In genomic region chr1:166479052-166479631, GRCh38 we compare ENCODE assay signal across 8 cellular contexts.
DNase-seq lines count a peak whose midpoint lies in the region; ATAC-seq, FAIRE-seq and TF ChIP-seq lines count a peak whose summit lies in the region.

No MANE protein-coding gene starts in this region.

- no peaks in the 10 kb centered on the region for H3K9me3 ChIP-seq in mammary epithelial cell (replicated peaks; ENCODE audit: insufficient read depth, low read length)
- H3K9me3 ChIP-seq in HepG2 (ENCODE audit: low read length) = no peaks in the 10 kb centered on the region

- H3K27ac ChIP-seq in mammary epithelial cell (ENCODE audit: insufficient read depth, low read depth, low read length) (no peak overlapping the region), HepG2 (ENCODE audit: extremely low read length, insufficient read depth, low read length) (no peak overlapping the region)

- H3K4me2 ChIP-seq in mammary epithelial cell (ENCODE audit: insufficient read depth, low read depth, low read length) (no peak overlapping the region), HepG2 (ENCODE audit: low read depth, low read length) (no peak overlapping the region)

- peak; percentile 54 for FAIRE-seq in HepG2 (lab: Jason Lieb, UNC)

- WGBS in mammary epithelial cell (ENCODE audit: low coverage, missing lambda C conversion rate) = 44% methylated on average over 2 of the region's 2 CpGs
- 46% methylated on average over 2 of the region's 2 CpGs for WGBS in HepG2 (ENCODE audit: low lambda C conversion rate)

- H2AFZ ChIP-seq in mammary epithelial cell (ENCODE audit: low read depth, low read length) (no peak overlapping the region), HepG2 (ENCODE audit: low read length) (no peak overlapping the region)

- H3K36me3 ChIP-seq in mammary epithelial cell (ENCODE audit: insufficient read depth, low read length) (no peaks in the 10 kb centered on the region), HepG2 (replicated peaks in 1 of 2; ENCODE audit: control insufficient read depth in 1 of 2, insufficient read depth in 2 of 2, low read length in 2 of 2) (no peaks in the 10 kb centered on the region)

- TF ChIP-seq CTCF in mammary epithelial cell (conservative IDR thresholded peaks at IDR 0.05 in 1 of 2, IDR thresholded peaks at IDR 0.05 in 1 of 2; ENCODE audit: extremely low read depth in 1 of 2, insufficient read depth in 1 of 2, low read depth in 1 of 2, low read length in 2 of 2) (peak; percentile 67 to 70), HepG2 (CRISPR knock-in tag; IDR thresholded peaks at IDR 0.05) (peak; percentile 74)

- dilution Hi-C loops in mammary epithelial cell (cut with HindIII; ENCODE audit: low sequenced_read_pairs) = loop anchor here (5.0 kb wide), 1 partner anchor 42 kb away; no protein-coding TSS in a partner anchor

- H3K9ac ChIP-seq in mammary epithelial cell (ENCODE audit: insufficient read depth, low read length) (no peak overlapping the region), HepG2 (ENCODE audit: insufficient read depth, low read depth, low read length) (no peak overlapping the region)

- BruUV-seq in mammary epithelial cell (replicated peaks; lab: Mats Ljungman, UMichigan) (no TSS peak), HepG2 (replicated peaks; lab: Mats Ljungman, UMichigan) (no TSS peak)

- 0 out of 2 replicates have a peak, but pooled peaks have one; percentile 25 for TF ChIP-seq RAD21 in HepG2 (CRISPR knock-in tag; IDR thresholded peaks at IDR 0.05)

- no peaks in the 10 kb centered on the region for H4K20me1 ChIP-seq in mammary epithelial cell (ENCODE audit: insufficient read depth, low read length)
- no peaks in the 10 kb centered on the region for H4K20me1 ChIP-seq in HepG2 (ENCODE audit: insufficient read depth, low read length)

- POLR2A ChIA-PET in HepG2 (lab: Yijun Ruan, JAX) = no interaction called here

- intact Hi-C loops in mammary epithelial cell (cut with micrococcal nuclease) (loop anchor here (1.0 to 5.0 kb wide), 4 partner anchors 312 to 762 kb away; partner anchors contain the start of gene FAM78B), HepG2 (cut with micrococcal nuclease; ENCODE audit: unreplicated experiment) (loop anchor here (1.0 to 2.0 kb wide), 2 partner anchors 346 to 554 kb away; no protein-coding TSS in a partner anchor)

- H3K4me3 ChIP-seq in mammary epithelial cell (replicated peaks in 1 of 3; ENCODE audit: insufficient read depth in 1 of 3, low read depth in 2 of 3, low read length in 3 of 3) = no peak overlapping the region
- no peak overlapping the region for H3K4me3 ChIP-seq in HepG2 (replicated peaks in 1 of 3; ENCODE audit: insufficient read depth in 1 of 3, low read depth in 2 of 3, low read length in 3 of 3)

- CTCF ChIA-PET in mammary epithelial cell (lab: Charles Lee; ENCODE audit: low non-redundant PET) = interaction anchor here (0.6 to 1.1 kb wide), 5 partner anchors 32 to 555 kb away, joined by 3 to 6 read pairs (median 3); no protein-coding TSS in a partner anchor
- CTCF ChIA-PET in HepG2 (lab: Yijun Ruan, JAX; ENCODE audit: low intra/inter-chr PET ratio, low total read pairs) = interaction anchor here (0.9 to 1.6 kb wide), 4 partner anchors 346 to 554 kb away, joined by 3 to 7 read pairs (median 4); no protein-coding TSS in a partner anchor

- H3K79me2 ChIP-seq in mammary epithelial cell (ENCODE audit: insufficient read depth, low read length) (no peaks in the 10 kb centered on the region), HepG2 (ENCODE audit: insufficient read depth, low read length) (no peaks in the 10 kb centered on the region)

- in situ Hi-C loops in mammary epithelial cell (cut with MboI; ENCODE audit: low sequenced_read_pairs in 2 of 2) = loop anchor here in 1 of 2 donors (25.0 kb wide), 1 partner anchor 767 kb away; no protein-coding TSS in a partner anchor
- in situ Hi-C loops in HepG2 (cut with HindIII; ENCODE audit: extremely low pct_ligation_motif_present, low pct_unique_long_range_greater_than_20kb) = no loop called here

- ATAC-seq in GM19395 (IDR thresholded peaks at IDR 0.05; ENCODE audit: unreplicated experiment) = peak; percentile 87
- no peak; the same call in 2 of the 3 replicates for ATAC-seq in HepG2

- H3K4me1 ChIP-seq in mammary epithelial cell (ENCODE audit: insufficient read depth, low read length) (no peaks in the 10 kb centered on the region), HepG2 (ENCODE audit: insufficient read depth, low read length) (no peaks in the 10 kb centered on the region)

- no peak for TF ChIP-seq EP300 in HepG2 (IDR thresholded peaks at IDR 0.05; ENCODE audit: low read depth in 2 of 2, low read length in 2 of 2)
- no peak for TF ChIP-seq EP300 in HepG2 (CRISPR knock-in tag; IDR thresholded peaks at IDR 0.05; ENCODE audit: borderline replicate concordance)

- no peak for TF ChIP-seq POLR2A in HepG2 (IDR thresholded peaks at IDR 0.05; ENCODE audit: insufficient read depth in 1 of 2, low read depth in 2 of 2, low read length in 2 of 2)

- H3K27me3 ChIP-seq in mammary epithelial cell (ENCODE audit: insufficient read depth, low read length) = no peaks in the 10 kb centered on the region
- H3K27me3 ChIP-seq in HepG2 (ENCODE audit: control insufficient read depth in 1 of 2, insufficient read depth in 2 of 2, low read length in 2 of 2) = no peaks in the 10 kb centered on the region

- peak; percentile 54 for DNase-seq in COLO668 (lab: John Stamatoyannopoulos, UW; ENCODE audit: unreplicated experiment)
- DNase-seq in LoVo (ENCODE audit: low spot score) = peak; percentile 47
- DNase-seq in T-helper 9 cell = peak; percentile 41
- DNase-seq in mammary epithelial cell = peak; percentile 9
- DNase-seq in HepG2 (ENCODE audit: low spot score) = peak; percentile 30
- DNase-seq in stimulated activated CD4-positive, alpha-beta T cell treated with anti-CD3 and anti-CD28 coated beads, TNF-alpha, amount 100 ng/mL, for 4 hours (ENCODE audit: low read depth in 3 of 3) = peak; percentile 13 to 29 (median 18)
- DNase-seq in middle frontal gyrus (ENCODE audit: extremely low spot score, low spot score) = no peak

TF ChIP-seq in HepG2, 621 proteins besides CTCF, POLR2A, EP300 and RAD21:
- TF ChIP-seq NFYC (CRISPR knock-in tag; IDR thresholded peaks at IDR 0.05) = no peak
- TF ChIP-seq ZC3H13 (CRISPR knock-in tag; IDR thresholded peaks at IDR 0.05) = no peak
- no peak for TF ChIP-seq ZNF414 (CRISPR knock-in tag; IDR thresholded peaks at IDR 0.05)
- TF ChIP-seq ZBTB1 (CRISPR knock-in tag; IDR thresholded peaks at IDR 0.05; ENCODE audit: borderline replicate concordance) = no peak
- TF ChIP-seq STAG1 (CRISPR knock-in tag; IDR thresholded peaks at IDR 0.05) = peak; percentile 64
- TF ChIP-seq SOX5 (CRISPR knock-in tag; IDR thresholded peaks at IDR 0.05; ENCODE audit: borderline replicate concordance) = no peak
- no peak for TF ChIP-seq MTA1 (CRISPR knock-in tag; IDR thresholded peaks at IDR 0.05; ENCODE audit: borderline replicate concordance)
- no peak for TF ChIP-seq ATM (IDR thresholded peaks at IDR 0.05; ENCODE audit: borderline replicate concordance)
- no peak for TF ChIP-seq MYNN (CRISPR knock-in tag; IDR thresholded peaks at IDR 0.05; ENCODE audit: low read depth)
- TF ChIP-seq E2F2 (CRISPR knock-in tag; IDR thresholded peaks at IDR 0.05; ENCODE audit: borderline replicate concordance) = no peak
- TF ChIP-seq POLR2AphosphoS5 (IDR thresholded peaks at IDR 0.05; ENCODE audit: low read depth, low read length) = no peak
- no peak for TF ChIP-seq TOE1 (CRISPR knock-in tag; IDR thresholded peaks at IDR 0.05)
- TF ChIP-seq SMC3 (IDR thresholded peaks at IDR 0.05; ENCODE audit: low read length) = peak; percentile 32; the same call in 1 of the 2 replicates
- TF ChIP-seq MIXL1 (CRISPR knock-in tag; IDR thresholded peaks at IDR 0.05) = no peak
